In genomic region chr20:53915459-53916172, GRCh38 we compare ENCODE assay signal across 1 cellular context.
TF ChIP-seq lines count a peak whose summit lies in the region.

No MANE protein-coding gene starts in this region.

TF ChIP-seq in K562, 482 proteins besides CTCF, POLR2A, EP300 and RAD21 (continued from another document):
- TF ChIP-seq ZNF3 (CRISPR knock-in tag; IDR thresholded peaks at IDR 0.05) (no peak), ZBTB8A (IDR thresholded peaks at IDR 0.05; ENCODE audit: partially characterized antibody) (no peak), ZNF668 (CRISPR knock-in tag; IDR thresholded peaks at IDR 0.05) (no peak), TAF15 (IDR thresholded peaks at IDR 0.05; ENCODE audit: low read depth, low read length) (no peak), CLOCK (CRISPR knock-in tag; IDR thresholded peaks at IDR 0.05; ENCODE audit: borderline replicate concordance) (no peak), NUFIP1 (IDR thresholded peaks at IDR 0.05; ENCODE audit: partially characterized antibody) (no peak), LCOR (CRISPR knock-in tag; IDR thresholded peaks at IDR 0.05) (peak; percentile 51; the same call in 1 of the 2 replicates), SMARCE1 (IDR thresholded peaks at IDR 0.05) (no peak), TCF15 (CRISPR knock-in tag; IDR thresholded peaks at IDR 0.05) (no peak), ZNF253 (CRISPR knock-in tag; conservative IDR thresholded peaks at IDR 0.05) (no peak), ZSCAN29 (IDR thresholded peaks at IDR 0.05) (no peak), HNRNPUL1 (IDR thresholded peaks at IDR 0.05; ENCODE audit: low read length) (no peak), L3MBTL2 (IDR thresholded peaks at IDR 0.05) (peak; percentile 21; the same call in 1 of the 2 replicates)
- TF ChIP-seq, protein P1, sequence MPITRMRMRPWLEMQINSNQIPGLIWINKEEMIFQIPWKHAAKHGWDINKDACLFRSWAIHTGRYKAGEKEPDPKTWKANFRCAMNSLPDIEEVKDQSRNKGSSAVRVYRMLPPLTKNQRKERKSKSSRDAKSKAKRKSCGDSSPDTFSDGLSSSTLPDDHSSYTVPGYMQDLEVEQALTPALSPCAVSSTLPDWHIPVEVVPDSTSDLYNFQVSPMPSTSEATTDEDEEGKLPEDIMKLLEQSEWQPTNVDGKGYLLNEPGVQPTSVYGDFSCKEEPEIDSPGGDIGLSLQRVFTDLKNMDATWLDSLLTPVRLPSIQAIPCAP (CRISPR knock-in tag; IDR thresholded peaks at IDR 0.05; ENCODE audit: borderline replicate concordance): no peak
- TF ChIP-seq, protein P2, sequence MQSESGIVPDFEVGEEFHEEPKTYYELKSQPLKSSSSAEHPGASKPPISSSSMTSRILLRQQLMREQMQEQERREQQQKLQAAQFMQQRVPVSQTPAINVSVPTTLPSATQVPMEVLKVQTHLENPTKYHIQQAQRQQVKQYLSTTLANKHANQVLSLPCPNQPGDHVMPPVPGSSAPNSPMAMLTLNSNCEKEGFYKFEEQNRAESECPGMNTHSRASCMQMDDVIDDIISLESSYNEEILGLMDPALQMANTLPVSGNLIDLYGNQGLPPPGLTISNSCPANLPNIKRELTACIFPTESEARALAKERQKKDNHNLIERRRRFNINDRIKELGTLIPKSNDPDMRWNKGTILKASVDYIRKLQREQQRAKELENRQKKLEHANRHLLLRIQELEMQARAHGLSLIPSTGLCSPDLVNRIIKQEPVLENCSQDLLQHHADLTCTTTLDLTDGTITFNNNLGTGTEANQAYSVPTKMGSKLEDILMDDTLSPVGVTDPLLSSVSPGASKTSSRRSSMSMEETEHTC (IDR thresholded peaks at IDR 0.05): no peak
